Comparison of ENCODE assay signal across 8 cellular contexts in genomic region chr1:201792534-201793305, GRCh38. TPM values are rescaled to one million over a fixed set of nuclear protein-coding genes. Genes with fewer than 3 reads are reported as not detected.
DNase-seq lines count a peak whose midpoint lies in the region; ATAC-seq and TF ChIP-seq lines count a peak whose summit lies in the region.

No MANE protein-coding gene starts in this region.

- H3K27ac ChIP-seq in SJCRH30 (peak overlapping the region; percentile 82), ovary (peak overlapping the region in 1 of 2 donors; percentile 45), upper lobe of left lung (peak overlapping the region; percentile 41 to 75 (median 68))

- peaks cover 32% of the 10 kb centered on the region for H3K4me1 ChIP-seq in SJCRH30
- peaks cover 11% of the 10 kb centered on the region for H3K4me1 ChIP-seq in ovary (ENCODE audit: insufficient read depth)
- H3K4me1 ChIP-seq in upper lobe of left lung: peaks cover 34 to 37% (median 35%) of the 10 kb centered on the region in 4 donors

- H3K27me3 ChIP-seq in SJCRH30 (no peaks in the 10 kb centered on the region), ovary (no peaks in the 10 kb centered on the region), upper lobe of left lung (no peaks in the 10 kb centered on the region)

- TF ChIP-seq CTCF in ovary (IDR thresholded peaks at IDR 0.05): peak; percentile 69 to 97 (median 96)
- TF ChIP-seq CTCF in upper lobe of left lung (IDR thresholded peaks at IDR 0.05): peak; percentile 88 to 96 (median 94)

- H3K36me3 ChIP-seq in SJCRH30: peaks cover 43% of the 10 kb centered on the region
- no peaks in the 10 kb centered on the region for H3K36me3 ChIP-seq in ovary
- H3K36me3 ChIP-seq in upper lobe of left lung: peaks cover 0 to 49% (median 16%) of the 10 kb centered on the region in 4 donors

- no peak overlapping the region for H3K4me3 ChIP-seq in SJCRH30
- no peak overlapping the region for H3K4me3 ChIP-seq in ovary
- H3K4me3 ChIP-seq in upper lobe of left lung: no peak overlapping the region

- H3K9me3 ChIP-seq in SJCRH30 (replicated peaks): no peaks in the 10 kb centered on the region
- no peaks in the 10 kb centered on the region for H3K9me3 ChIP-seq in ovary
- no peaks in the 10 kb centered on the region for H3K9me3 ChIP-seq in upper lobe of left lung

- ATAC-seq in upper lobe of left lung (ENCODE audit: low FRiP score in 2 of 2) (peak; percentile 86 to 91), GM18502 (IDR thresholded peaks at IDR 0.05; ENCODE audit: poor library complexity, unreplicated experiment) (no peak)

- DNase-seq in GF-D8 (lab: John Stamatoyannopoulos, UW): peak; percentile 43
- peak; percentile 64 for DNase-seq in MV-4-11 (lab: John Stamatoyannopoulos, UW)
- DNase-seq in SJCRH30: peak; percentile 84 to 94
- DNase-seq in activated naive CD4-positive, alpha-beta T cell treated with anti-CD3 and anti-CD28 coated beads, Interleukin-2, amount 50 U/mL, for 16 hours: peak; percentile 42
- peak; percentile 84 for DNase-seq in glomerular visceral epithelial cell (ENCODE audit: extremely low spot score)
- DNase-seq in ovary: peak; percentile 62 to 84 (median 77)
- peak in 1 of 2 donors; percentile 72 for DNase-seq in upper lobe of left lung

- intact Hi-C loops in ovary (cut with DNase I): loop anchor here in 3 of 4 donors (1.0 to 10.0 kb wide), 8 partner anchors 83 to 258 kb away; partner anchors contain the start of gene NAV1 (in 2 of the 3)

- WGBS in ovary, 3 donors: 48 to 52% (median 49%) methylated on average over 9 of the region's 9 CpGs
- WGBS in upper lobe of left lung, 2 donors: 60 to 65% methylated on average over 9 of the region's 9 CpGs

- TF ChIP-seq EP300 in ovary (IDR thresholded peaks at IDR 0.05) (no peak), upper lobe of left lung (IDR thresholded peaks at IDR 0.05) (no peak)

- TF ChIP-seq POLR2A in ovary (IDR thresholded peaks at IDR 0.05) (no peak), upper lobe of left lung (IDR thresholded peaks at IDR 0.05) (no peak)

RNA-seq across cellular contexts. Expression of gene IPO9, which starts 36.2 kb away (rescaled TPM):
- total RNA-seq in SJCRH30 (2014; rRNA removed; shearing (Covaris generic)): 69.8 and 70.4 TPM in 2 replicates
- 10 to 100 TPM; 12.9 to 43.8 (median 40.7) TPM for total RNA-seq in ovary
- polyA plus RNA-seq in ovary: 10 to 100 TPM; 15.7 to 34.3 TPM
- 10 to 100 TPM; 22.8 to 46.7 (median 35.7) TPM for total RNA-seq in upper lobe of left lung
